In the genomic region with DNA sequence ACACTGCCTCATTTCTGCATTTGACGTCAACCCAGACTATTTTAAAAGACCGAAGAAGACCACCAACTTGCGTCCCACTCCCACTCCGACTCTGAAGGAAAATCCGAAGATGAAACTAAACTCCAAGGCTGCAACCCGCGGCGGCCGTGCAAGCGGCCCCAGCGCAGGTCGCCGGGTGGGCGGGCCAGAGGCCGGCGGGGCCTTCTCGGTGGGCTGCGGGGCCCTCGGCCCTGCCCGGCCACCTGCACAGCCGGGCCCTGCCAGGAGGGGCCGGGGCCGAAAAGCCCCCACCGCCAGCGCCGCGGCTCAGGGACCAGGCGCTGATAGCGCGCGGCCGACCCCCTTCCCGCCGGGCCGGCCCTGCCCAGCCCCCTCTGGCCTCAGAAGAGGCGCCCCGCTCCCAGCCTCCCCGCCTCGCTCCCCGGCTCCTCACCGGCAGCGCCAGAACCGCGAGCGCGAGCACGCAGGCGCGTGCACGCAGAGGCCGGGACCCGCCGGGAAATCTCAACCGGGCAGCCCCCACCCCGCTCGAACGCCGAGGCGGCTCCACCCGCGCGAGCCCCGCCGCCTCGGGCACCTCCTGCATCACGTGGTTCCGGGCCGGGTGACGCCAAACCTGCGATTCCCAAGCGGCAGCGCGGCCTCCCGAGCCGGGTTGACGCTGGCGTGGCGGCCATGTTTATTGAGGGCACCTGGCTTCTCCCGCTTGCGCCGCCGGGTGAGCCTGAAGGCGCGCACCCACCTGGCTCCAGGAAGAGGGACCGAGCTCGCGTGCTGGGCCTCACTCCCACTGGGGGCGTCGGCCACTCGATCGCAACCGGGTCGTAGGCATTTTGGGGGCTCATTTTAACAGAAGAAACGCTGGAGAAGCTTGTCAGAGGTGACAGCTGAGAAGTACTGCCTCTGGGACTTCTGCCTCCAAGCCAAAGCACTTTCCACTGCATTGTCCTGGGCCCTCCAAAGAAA, we compare ENCODE assay signal across 8 cellular contexts. TPM values are rescaled to one million over a fixed set of nuclear protein-coding genes. Genes with fewer than 3 reads are reported as not detected.
A peak's percentile ranks its signal among the peaks of the same experiment; 100 is the strongest.
DNase-seq lines count a peak whose midpoint lies in the region; ATAC-seq and TF ChIP-seq lines count a peak whose summit lies in the region.

TSS of gene C7orf25 (minus strand) at position 589 of the 966 bp plus-strand sequence. CDS start 1,170 bp downstream, outside the sequence.

- no peaks in the 10 kb centered on the region for H3K27me3 ChIP-seq in DOHH2 (ENCODE audit: control insufficient read depth, low read length)

- peak within 1 kb of the TSS; percentile 86 for H3K4me3 ChIP-seq in DOHH2 (ENCODE audit: low read length)
- H3K4me3 ChIP-seq in fibroblast of mammary gland (ENCODE audit: control insufficient read depth, low read depth, low read length): peak within 1 kb of the TSS; percentile 81

- H3K4me2 ChIP-seq in DOHH2 (ENCODE audit: low read length): peak within 1 kb of the TSS; percentile 81

- H3K27me3 Mint-ChIP-seq in activated T-helper 2 cell treated with anti-CD3 and anti-CD28 coated beads, Interferon-gamma antibody, Interleukin-2, Interleukin-4, amounts not matched to agents 10 μg/mL and 5 μg/mL and 100 μg/mL, durations not matched to agents 14 hours and 24 hours and 36 hours (ENCODE audit: low read depth): no peaks in the 10 kb centered on the region
- no peaks in the 10 kb centered on the region for H3K27me3 Mint-ChIP-seq in natural killer cell (ENCODE audit: low read depth in 2 of 2)

- H4K20me1 ChIP-seq in DOHH2 (ENCODE audit: control insufficient read depth, insufficient read depth, low read depth, low read length): no peaks in the 10 kb centered on the region

- no peaks in the 10 kb centered on the region for H3K9me3 ChIP-seq in DOHH2 (ENCODE audit: control insufficient read depth, insufficient read depth, low read length)

- H3F3A ChIP-seq in DOHH2 (ENCODE audit: control insufficient read depth, insufficient read depth): peaks cover 28% of the 10 kb centered on the region

- TF ChIP-seq CTCF in DOHH2 (IDR thresholded peaks at IDR 0.05; ENCODE audit: low read depth, low read length, poor library complexity, severe bottlenecking) (peak; percentile 35), fibroblast of mammary gland (conservative IDR thresholded peaks at IDR 0.05; ENCODE audit: control insufficient read depth, insufficient read depth, low read depth, low read length) (no peak), natural killer cell (IDR thresholded peaks at IDR 0.05) (no peak)

- H3K4me3 Mint-ChIP-seq in activated T-helper 2 cell treated with anti-CD3 and anti-CD28 coated beads, Interferon-gamma antibody, Interleukin-2, Interleukin-4, amounts not matched to agents 10 μg/mL and 5 μg/mL and 100 μg/mL, durations not matched to agents 14 hours and 24 hours and 36 hours (ENCODE audit: low read depth): peak within 1 kb of the TSS; percentile 93
- peak within 1 kb of the TSS; percentile 97 for H3K4me3 Mint-ChIP-seq in natural killer cell

- H3K9me3 Mint-ChIP-seq in activated T-helper 2 cell treated with anti-CD3 and anti-CD28 coated beads, Interferon-gamma antibody, Interleukin-2, Interleukin-4, amounts not matched to agents 10 μg/mL and 5 μg/mL and 100 μg/mL, durations not matched to agents 14 hours and 24 hours and 36 hours: no peaks in the 10 kb centered on the region
- no peaks in the 10 kb centered on the region for H3K9me3 Mint-ChIP-seq in natural killer cell

- H3K27ac Mint-ChIP-seq in activated T-helper 2 cell treated with anti-CD3 and anti-CD28 coated beads, Interferon-gamma antibody, Interleukin-2, Interleukin-4, amounts not matched to agents 10 μg/mL and 5 μg/mL and 100 μg/mL, durations not matched to agents 14 hours and 24 hours and 36 hours: peak within 1 kb of the TSS; percentile 91
- H3K27ac Mint-ChIP-seq in natural killer cell: peak within 1 kb of the TSS; percentile 88 to 95

- peaks cover 37% of the 10 kb centered on the region for H3K36me3 ChIP-seq in DOHH2 (ENCODE audit: control insufficient read depth, low read length)

- no peaks in the 10 kb centered on the region for H3K9me2 ChIP-seq in DOHH2 (replicated peaks; ENCODE audit: control insufficient read depth, low read length)

- DNase-seq in GOT3 (lab: John Stamatoyannopoulos, UW): peak; percentile 92
- peak; percentile 93 for DNase-seq in LHCN-M2 (ENCODE audit: low read depth)
- DNase-seq in RPMI7951 (ENCODE audit: low read depth): peak; percentile 93
- DNase-seq in activated T-helper 2 cell treated with anti-CD3 and anti-CD28 coated beads, Interferon-gamma antibody, Interleukin-2, Interleukin-4, amounts not matched to agents 10 μg/mL and 5 μg/mL and 100 μg/mL, durations not matched to agents 14 hours and 24 hours and 36 hours (ENCODE audit: low spot score): peak; percentile 93
- DNase-seq in fibroblast of mammary gland (ENCODE audit: low read depth): peak; percentile 88
- peak; percentile 93 for DNase-seq in natural killer cell
- peak; percentile 92 for DNase-seq in stimulated activated naive CD4-positive, alpha-beta T cell treated with Interleukin-2 at 50 U/mL for 16 hours (lab: John Stamatoyannopoulos, UW)

- peaks cover 53% of the 10 kb centered on the region for H3K36me3 Mint-ChIP-seq in activated T-helper 2 cell treated with anti-CD3 and anti-CD28 coated beads, Interferon-gamma antibody, Interleukin-2, Interleukin-4, amounts not matched to agents 10 μg/mL and 5 μg/mL and 100 μg/mL, durations not matched to agents 14 hours and 24 hours and 36 hours (ENCODE audit: low read depth)
- no peaks in the 10 kb centered on the region for H3K36me3 Mint-ChIP-seq in natural killer cell

- 0 out of 2 replicates have a peak within 1 kb of the TSS, but pooled peaks have one; percentile 8 for H3K27ac ChIP-seq in DOHH2 (ENCODE audit: low read depth, low read length)

- peak; percentile 83 to 96 (median 94) for ATAC-seq in natural killer cell

- H3K4me1 ChIP-seq in DOHH2 (ENCODE audit: control insufficient read depth, low read length): peaks cover 35% of the 10 kb centered on the region

- H3K4me1 Mint-ChIP-seq in activated T-helper 2 cell treated with anti-CD3 and anti-CD28 coated beads, Interferon-gamma antibody, Interleukin-2, Interleukin-4, amounts not matched to agents 10 μg/mL and 5 μg/mL and 100 μg/mL, durations not matched to agents 14 hours and 24 hours and 36 hours (ENCODE audit: low read depth): peaks cover 70% of the 10 kb centered on the region
- peaks cover 56 to 58% of the 10 kb centered on the region in 2 donors for H3K4me1 Mint-ChIP-seq in natural killer cell

- H3K79me2 ChIP-seq in DOHH2 (ENCODE audit: control insufficient read depth, low read length): peaks cover 16% of the 10 kb centered on the region

- intact Hi-C loops in activated T-helper 2 cell treated with anti-CD3 and anti-CD28 coated beads, Interferon-gamma antibody, Interleukin-2, Interleukin-4, amounts not matched to agents 10 μg/mL and 5 μg/mL and 100 μg/mL, durations not matched to agents 14 hours and 24 hours and 36 hours (cut with micrococcal nuclease): loop anchor here (1.0 to 2.0 kb wide), 2 partner anchors 21 to 23 kb away; partner anchors contain the start of genes MRPL32 and PSMA2
- intact Hi-C loops in natural killer cell (cut with micrococcal nuclease): loop anchor here (1.0 kb wide), 1 partner anchor 21 kb away; the partner anchor contains the start of genes MRPL32 and PSMA2

RNA-seq across cellular contexts. Expression of gene C7orf25, which starts in this region (rescaled TPM):
- total RNA-seq in LHCN-M2 (2014; rRNA removed) (23.0 and 24.4 TPM in 2 replicates), natural killer cell (1 to 10 TPM; 3.9 to 5.2 (median 5.1) TPM)
- 5.0 TPM for polyA plus RNA-seq in LHCN-M2 (2012)
- 6.1 and 18.7 TPM in 2 replicates for total RNA-seq in RPMI7951 (2014; rRNA removed; shearing (Covaris generic))
- total RNA-seq in activated T-helper 2 cell treated with anti-CD3 and anti-CD28 coated beads, Interferon-gamma antibody, Interleukin-2, Interleukin-4, amounts not matched to agents 10 μg/mL and 5 μg/mL and 100 μg/mL, durations not matched to agents 14 hours and 24 hours and 36 hours: 4.4 TPM in 2 replicates

Comparison
In these comparisons a context has a peak if more than half of its experiments do, and no peak if none do; other contexts are left out.
1. Peak in every context shown above with its lines: DNase-seq, ATAC-seq, H3K4me3 ChIP-seq and H3K27ac ChIP-seq.